ENCODE assay signal across 8 cellular contexts in the genomic region with DNA sequence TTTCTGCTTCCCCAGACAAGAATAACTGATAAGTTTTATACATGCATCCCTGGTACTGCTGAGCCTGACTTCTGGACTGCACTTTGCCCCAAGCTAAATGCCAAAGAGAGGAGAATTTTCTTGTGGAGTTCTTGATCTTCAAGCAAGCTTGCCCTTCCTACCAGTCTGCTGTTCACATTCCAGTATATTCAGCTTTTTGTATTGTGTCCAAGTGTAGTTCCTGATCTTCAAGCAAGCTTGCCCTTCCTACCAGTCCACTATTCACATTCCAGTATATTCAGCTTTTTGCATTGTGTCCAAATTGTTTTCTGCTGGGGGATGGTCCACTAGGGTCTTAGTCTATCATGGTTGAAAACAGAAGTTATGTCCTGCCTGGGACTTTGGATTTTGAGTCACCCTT. TPM values are rescaled to one million over a fixed set of nuclear protein-coding genes. Genes with fewer than 3 reads are reported as not detected.
A peak's percentile ranks its signal among the peaks of the same experiment; 100 is the strongest.
DNase-seq lines count a peak whose midpoint lies in the region; TF ChIP-seq lines count a peak whose summit lies in the region.

No MANE protein-coding gene starts in this region.

- no peaks in the 10 kb centered on the region for H3K9me2 ChIP-seq in Karpas-422 (replicated peaks; ENCODE audit: insufficient read depth, low read length)

- intact Hi-C loops in posterior cingulate gyrus (cut with DNase I), result loop anchor here (5.0 to 10.0 kb wide), 2 partner anchors 118 to 246 kb away; a partner anchor contains a TSS

- H3K9me3 Mint-ChIP-seq in nephron, result no peaks in the 10 kb centered on the region

- no peaks in the 10 kb centered on the region for H4K20me1 ChIP-seq in Karpas-422 (ENCODE audit: insufficient read depth, low read depth, low read length)

- H3K4me3 Mint-ChIP-seq in nephron, result peak overlapping the region; percentile 96 to 99 (median 98)

- in situ Hi-C loops in G401 (cut with HindIII; ENCODE audit: low sequenced_read_pairs), result no loop called here

- peak overlapping the region; percentile 98 for H2AFZ ChIP-seq in Karpas-422 (ENCODE audit: low read length)

- H3K27ac ChIP-seq in C4-2B (peak overlapping the region; percentile 88; the same call in 1 of the 2 replicates), Karpas-422 (ENCODE audit: low read length) (no peak overlapping the region; the same call in 1 of the 2 replicates)

- H3K36me3 Mint-ChIP-seq in nephron (ENCODE audit: low read depth), result peaks cover 16% of the 10 kb centered on the region

- peaks cover 4% of the 10 kb centered on the region; the same call in 1 of the 2 replicates for H3K79me2 ChIP-seq in Karpas-422 (ENCODE audit: low read length)

- no peaks in the 10 kb centered on the region for H3K9me3 ChIP-seq in Karpas-422 (ENCODE audit: low read length)

- peak overlapping the region; percentile 97 to 99 (median 99) for H3K27ac Mint-ChIP-seq in nephron

- peaks cover 31% of the 10 kb centered on the region for H3K4me1 Mint-ChIP-seq in nephron

- H3K27me3 ChIP-seq in Karpas-422 (ENCODE audit: low read length), result peaks cover 5% of the 10 kb centered on the region; the same call in 1 of the 2 replicates

- no peak for DNase-seq in Karpas-422
- DNase-seq in dedifferentiated amniotic fluid mesenchymal stem cell (ENCODE audit: extremely low spot score), result peak; percentile 59
- no peak for DNase-seq in G401 (ENCODE audit: low spot score)
- no peak for DNase-seq in posterior cingulate gyrus
- no peak for DNase-seq in SW480 (ENCODE audit: low spot score)
- no peak for DNase-seq in DMS53 (lab: John Stamatoyannopoulos, UW)

- TF ChIP-seq CTCF in C4-2B (conservative IDR thresholded peaks at IDR 0.05) (no peak), nephron (IDR thresholded peaks at IDR 0.05; ENCODE audit: unreplicated experiment in 3 of 3) (no peak)

- peak overlapping the region; percentile 88 for H3K4me2 ChIP-seq in Karpas-422 (ENCODE audit: low read depth, low read length, poor library complexity, severe bottlenecking)

- peaks cover 5% of the 10 kb centered on the region for H3K27me3 Mint-ChIP-seq in nephron (ENCODE audit: low read depth)

- peak overlapping the region; percentile 86 for H3K9ac ChIP-seq in Karpas-422 (ENCODE audit: low read length)

- peak overlapping the region; percentile 79; the same call in 1 of the 2 replicates for H3K4me3 ChIP-seq in Karpas-422 (ENCODE audit: low read length)

- H3K4me1 ChIP-seq in Karpas-422 (ENCODE audit: low read length), result peaks cover 18% of the 10 kb centered on the region

- H3K36me3 ChIP-seq in Karpas-422 (ENCODE audit: insufficient read depth, low read length), result peaks cover 3% of the 10 kb centered on the region; the same call in 1 of the 2 replicates

RNA-seq across cellular contexts. Expression of a gene that starts 0.9 kb away (rescaled TPM):
- total RNA-seq in Karpas-422 (2014; rRNA removed; shearing (Covaris generic); ENCODE audit: low replicate concordance), result 46.2 and 79.7 TPM in 2 replicates
- total RNA-seq in G401 (2014; rRNA removed; shearing (Covaris generic)), result 48.0 and 50.5 TPM in 2 replicates

RNA-seq across cellular contexts. Expression of a gene that starts 13.1 kb away (rescaled TPM):
- total RNA-seq in Karpas-422 (2014; rRNA removed; shearing (Covaris generic); ENCODE audit: low replicate concordance), result 0.04 TPM in 1 of 2 replicates, not detected in the other
- total RNA-seq in G401 (2014; rRNA removed; shearing (Covaris generic)), result 0.31 and 1.0 TPM in 2 replicates
